Comparison of ENCODE assay signal across 15 cellular contexts in genomic region chr5:35707659-35708058, GRCh38.
DNase-seq lines count a peak whose midpoint lies in the region; ATAC-seq and TF ChIP-seq lines count a peak whose summit lies in the region.
"Had no signal": no experiment of that assay in that cellular context is flagged by ENCODE, and none has a peak within 500 bp of the region (broad histone marks: within the 10 kb centered on the region; RNA-seq: fewer than 3 reads in every experiment).

No MANE protein-coding gene starts in this region.

- no peaks in the 10 kb centered on the region for H3K4me1 ChIP-seq in CD8-positive, alpha-beta T cell (ENCODE audit: insufficient read depth, low read length)
- H3K4me1 ChIP-seq in aorta (ENCODE audit: control insufficient read depth in 1 of 2, insufficient read depth in 2 of 2, low read length in 2 of 2) = no peaks in the 10 kb centered on the region

- H3K4me3 Mint-ChIP-seq in activated naive CD8-positive, alpha-beta T cell = no peak overlapping the region
- no peak overlapping the region for H3K4me3 Mint-ChIP-seq in activated naive CD8-positive, alpha-beta T cell treated with anti-CD3 and anti-CD28 coated beads, Interleukin-2, amount 50 U/mL, for 24 hours
- no peak overlapping the region for H3K4me3 Mint-ChIP-seq in CD8-positive, alpha-beta T cell
- H3K4me3 Mint-ChIP-seq: CD8-positive, alpha-beta memory T cell; GM23338; H9 had no signal

- ATAC-seq in activated naive CD8-positive, alpha-beta T cell treated with anti-CD3 and anti-CD28 coated beads, Interleukin-2, amount 50 U/mL, for 24 hours = no peak
- peak; percentile 20 for ATAC-seq in CD8-positive, alpha-beta T cell
- peak; percentile 15 for ATAC-seq in aorta (ENCODE audit: low FRiP score)
- ATAC-seq: GM23338, HCT116 had no signal

- intact Hi-C loops in CD8-positive, alpha-beta T cell (cut with DNase I, micrococcal nuclease) = loop anchor here in 1 of 2 experiments (5.0 kb wide), 1 partner anchor 35 kb away; no protein-coding TSS in a partner anchor
- intact Hi-C loops in aorta (cut with DNase I) (no loop called here), posterior cingulate gyrus (cut with DNase I) (no loop called here)

- CTCF ChIA-PET in CD8-positive, alpha-beta T cell (lab: Charles Lee) = interaction anchor here (0.6 to 2.5 kb wide), 4 partner anchors 25 to 56 kb away, joined by 3 to 11 read pairs (median 3); no protein-coding TSS in a partner anchor

- no peak for DNase-seq in activated naive CD8-positive, alpha-beta T cell treated with anti-CD3 and anti-CD28 coated beads, Interleukin-2, amount 50 U/mL, for 24 hours
- no peak for DNase-seq in CD8-positive, alpha-beta T cell
- DNase-seq in Jurkat, Clone E6-1 (ENCODE audit: low read depth, low spot score) = peak; percentile 16
- DNase-seq in aorta (no peak), posterior cingulate gyrus (no peak)
- no peak for DNase-seq in stimulated activated CD4-positive, alpha-beta T cell treated with anti-CD3 and anti-CD28 coated beads, Interleukin-15, amount 100 ng/mL, for 24 hours
- DNase-seq: C1 segment of cervical spinal cord, DMS 273 treated with DMSO at 0.1 percent for 48 hours, DMS79, GF-D8, H9 had no signal

- no peaks in the 10 kb centered on the region for H3K27me3 ChIP-seq in CD8-positive, alpha-beta T cell (ENCODE audit: insufficient read depth, low read length)
- H3K27me3 ChIP-seq in aorta (ENCODE audit: control insufficient read depth in 1 of 2, insufficient read depth in 2 of 2, low read length in 1 of 2) = no peaks in the 10 kb centered on the region

- H3K27ac Mint-ChIP-seq in activated naive CD8-positive, alpha-beta T cell = peak overlapping the region; percentile 10
- H3K27ac Mint-ChIP-seq in activated naive CD8-positive, alpha-beta T cell treated with anti-CD3 and anti-CD28 coated beads, Interleukin-2, amount 50 U/mL, for 24 hours = no peak overlapping the region
- peak overlapping the region; percentile 18 for H3K27ac Mint-ChIP-seq in CD8-positive, alpha-beta T cell
- H3K27ac Mint-ChIP-seq: GM23338, H9 had no signal

- POLR2A ChIA-PET in CD8-positive, alpha-beta T cell (lab: Charles Lee) = no interaction called here

- H3K27ac ChIP-seq in CD8-positive, alpha-beta T cell (ENCODE audit: low read depth, low read length) = no peak overlapping the region
- no peak overlapping the region for H3K27ac ChIP-seq in aorta (ENCODE audit: low read depth in 1 of 2, low read length in 2 of 2)

- no peak for TF ChIP-seq CTCF in CD8-positive, alpha-beta T cell (IDR thresholded peaks at IDR 0.05)

- WGBS in aorta, 2 donors = 94% methylated on average over 1 of the region's 1 CpG

- H3K4me3 ChIP-seq in CD8-positive, alpha-beta T cell (ENCODE audit: low read depth, low read length) = no peak overlapping the region
- H3K4me3 ChIP-seq in Jurkat, Clone E6-1 (ENCODE audit: low read length) = no peak overlapping the region
- no peak overlapping the region for H3K4me3 ChIP-seq in aorta (ENCODE audit: low read length in 2 of 2)
- H3K4me3 ChIP-seq: GM23338 had no signal

- H3K9me3 Mint-ChIP-seq in activated naive CD8-positive, alpha-beta T cell (ENCODE audit: low read depth) = no peaks in the 10 kb centered on the region
- no peaks in the 10 kb centered on the region for H3K9me3 Mint-ChIP-seq in activated naive CD8-positive, alpha-beta T cell treated with anti-CD3 and anti-CD28 coated beads, Interleukin-2, amount 50 U/mL, for 24 hours
- no peaks in the 10 kb centered on the region for H3K9me3 Mint-ChIP-seq in CD8-positive, alpha-beta T cell
- H3K9me3 Mint-ChIP-seq: CD8-positive, alpha-beta memory T cell; GM23338 had no signal

- H3K36me3 Mint-ChIP-seq in activated naive CD8-positive, alpha-beta T cell = peaks cover 6% of the 10 kb centered on the region
- H3K36me3 Mint-ChIP-seq in activated naive CD8-positive, alpha-beta T cell treated with anti-CD3 and anti-CD28 coated beads, Interleukin-2, amount 50 U/mL, for 24 hours (ENCODE audit: low read depth) = peaks cover 2% of the 10 kb centered on the region
- peaks cover 8% of the 10 kb centered on the region for H3K36me3 Mint-ChIP-seq in CD8-positive, alpha-beta T cell

- no peaks in the 10 kb centered on the region for H3K9me3 ChIP-seq in CD8-positive, alpha-beta T cell (ENCODE audit: low read length)
- H3K9me3 ChIP-seq in aorta (ENCODE audit: control insufficient read depth, low read length) = no peaks in the 10 kb centered on the region

- H3K4me1 Mint-ChIP-seq in activated naive CD8-positive, alpha-beta T cell (ENCODE audit: low read depth) = peaks cover 21% of the 10 kb centered on the region
- peaks cover 12% of the 10 kb centered on the region for H3K4me1 Mint-ChIP-seq in activated naive CD8-positive, alpha-beta T cell treated with anti-CD3 and anti-CD28 coated beads, Interleukin-2, amount 50 U/mL, for 24 hours
- peaks cover 18% of the 10 kb centered on the region for H3K4me1 Mint-ChIP-seq in CD8-positive, alpha-beta T cell (ENCODE audit: low read depth)
- H3K4me1 Mint-ChIP-seq: GM23338, H9 had no signal

- no peaks in the 10 kb centered on the region for H3K27me3 Mint-ChIP-seq in activated naive CD8-positive, alpha-beta T cell
- no peaks in the 10 kb centered on the region for H3K27me3 Mint-ChIP-seq in activated naive CD8-positive, alpha-beta T cell treated with anti-CD3 and anti-CD28 coated beads, Interleukin-2, amount 50 U/mL, for 24 hours
- no peaks in the 10 kb centered on the region for H3K27me3 Mint-ChIP-seq in CD8-positive, alpha-beta T cell (ENCODE audit: low read depth)
- H3K27me3 Mint-ChIP-seq: CD8-positive, alpha-beta memory T cell had no signal

- H3K36me3 ChIP-seq in CD8-positive, alpha-beta T cell (ENCODE audit: insufficient read depth, low read length) = no peaks in the 10 kb centered on the region
- no peaks in the 10 kb centered on the region for H3K36me3 ChIP-seq in aorta (ENCODE audit: control insufficient read depth in 1 of 2, insufficient read depth in 2 of 2, low read length in 1 of 2)
